ENCODE assay signal across 1 cellular context in genomic region chr10:1048349-1048731, GRCh38.
TF ChIP-seq lines count a peak whose summit lies in the region.

No MANE protein-coding gene starts in this region.

TF ChIP-seq in GM23338, 12 proteins besides CTCF, POLR2A, EP300 and RAD21 (continued from another document):
- TF ChIP-seq, protein P1, sequence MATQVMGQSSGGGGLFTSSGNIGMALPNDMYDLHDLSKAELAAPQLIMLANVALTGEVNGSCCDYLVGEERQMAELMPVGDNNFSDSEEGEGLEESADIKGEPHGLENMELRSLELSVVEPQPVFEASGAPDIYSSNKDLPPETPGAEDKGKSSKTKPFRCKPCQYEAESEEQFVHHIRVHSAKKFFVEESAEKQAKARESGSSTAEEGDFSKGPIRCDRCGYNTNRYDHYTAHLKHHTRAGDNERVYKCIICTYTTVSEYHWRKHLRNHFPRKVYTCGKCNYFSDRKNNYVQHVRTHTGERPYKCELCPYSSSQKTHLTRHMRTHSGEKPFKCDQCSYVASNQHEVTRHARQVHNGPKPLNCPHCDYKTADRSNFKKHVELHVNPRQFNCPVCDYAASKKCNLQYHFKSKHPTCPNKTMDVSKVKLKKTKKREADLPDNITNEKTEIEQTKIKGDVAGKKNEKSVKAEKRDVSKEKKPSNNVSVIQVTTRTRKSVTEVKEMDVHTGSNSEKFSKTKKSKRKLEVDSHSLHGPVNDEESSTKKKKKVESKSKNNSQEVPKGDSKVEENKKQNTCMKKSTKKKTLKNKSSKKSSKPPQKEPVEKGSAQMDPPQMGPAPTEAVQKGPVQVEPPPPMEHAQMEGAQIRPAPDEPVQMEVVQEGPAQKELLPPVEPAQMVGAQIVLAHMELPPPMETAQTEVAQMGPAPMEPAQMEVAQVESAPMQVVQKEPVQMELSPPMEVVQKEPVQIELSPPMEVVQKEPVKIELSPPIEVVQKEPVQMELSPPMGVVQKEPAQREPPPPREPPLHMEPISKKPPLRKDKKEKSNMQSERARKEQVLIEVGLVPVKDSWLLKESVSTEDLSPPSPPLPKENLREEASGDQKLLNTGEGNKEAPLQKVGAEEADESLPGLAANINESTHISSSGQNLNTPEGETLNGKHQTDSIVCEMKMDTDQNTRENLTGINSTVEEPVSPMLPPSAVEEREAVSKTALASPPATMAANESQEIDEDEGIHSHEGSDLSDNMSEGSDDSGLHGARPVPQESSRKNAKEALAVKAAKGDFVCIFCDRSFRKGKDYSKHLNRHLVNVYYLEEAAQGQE (IDR thresholded peaks at IDR 0.05; ENCODE audit: unreplicated experiment): no peak
- TF ChIP-seq EZH2 (IDR thresholded peaks at IDR 0.05; ENCODE audit: low read depth, unreplicated experiment) (no peak), NANOG (IDR thresholded peaks at IDR 0.05; ENCODE audit: borderline replicate concordance) (no peak), EZH2phosphoT487 (IDR thresholded peaks at IDR 0.05; ENCODE audit: unreplicated experiment) (no peak)
TF ChIP-seq in GM23338: peak in this region for 0.
